9 cellular contexts compared by ENCODE assay signal in genomic region chr17:21573961-21574610, GRCh38.
A peak's percentile ranks its signal among the peaks of the same experiment; 100 is the strongest.
DNase-seq lines count a peak whose midpoint lies in the region; ATAC-seq and TF ChIP-seq lines count a peak whose summit lies in the region.
"Had no signal": no experiment of that assay in that cellular context is flagged by ENCODE, and none has a peak within 500 bp of the region (broad histone marks: within the 10 kb centered on the region; RNA-seq: fewer than 3 reads in every experiment).

No MANE protein-coding gene starts in this region.

- no peaks in the 10 kb centered on the region for H3K36me3 ChIP-seq in ascending aorta

- H3K27me3 ChIP-seq in ascending aorta: no peaks in the 10 kb centered on the region

- no peaks in the 10 kb centered on the region for H3K4me1 ChIP-seq in ascending aorta

- peak; percentile 54 for DNase-seq in activated CD4-positive, CD25-positive, alpha-beta regulatory T cell treated with anti-CD3 and anti-CD28 coated beads, Interleukin-2, amount 50 U/mL, for 72 hours
- no peak for DNase-seq in activated CD4-positive, CD25-positive, alpha-beta regulatory T cell (lab: John Stamatoyannopoulos, UW)
- DNase-seq in ascending aorta (ENCODE audit: low spot score in 2 of 2) (no peak), left colon (peak; percentile 55 to 73), NCI-H1048 (lab: John Stamatoyannopoulos, UW) (no peak), AG08395 (ENCODE audit: low spot score) (no peak)
- peak; percentile 18 for DNase-seq in stimulated activated naive B cell treated with anti-CD40 and anti-IgM and Interleukin-4, amounts not matched to agents 10 μg/mL and 1 μg/mL and 100 μg/mL, for 72 hours

- intact Hi-C loops in ascending aorta (cut with DNase I): no loop called here
- intact Hi-C loops in left colon (cut with DNase I, micrococcal nuclease): no loop called here

- H3K27me3 Mint-ChIP-seq in stimulated activated naive B cell treated with anti-CD40 and anti-IgM and Interleukin-4, amounts not matched to agents 10 μg/mL and 1 μg/mL and 100 μg/mL, for 72 hours: peaks cover 20 to 34% of the 10 kb centered on the region in 2 donors

- TF ChIP-seq CTCF in ascending aorta (IDR thresholded peaks at IDR 0.05): no peak

- ATAC-seq in left colon (peak; percentile 79), GM21526 (IDR thresholded peaks at IDR 0.05; ENCODE audit: low FRiP score, unreplicated experiment) (no peak)
- ATAC-seq in stimulated activated naive B cell treated with anti-CD40 and anti-IgM and Interleukin-4, amounts not matched to agents 10 μg/mL and 1 μg/mL and 100 μg/mL, for 72 hours (replicated peaks): peak; percentile 74 to 81

- no peak overlapping the region for H3K27ac ChIP-seq in ascending aorta
- H3K27ac ChIP-seq: C4-2B had no signal

- H3K4me3 ChIP-seq in ascending aorta: peak overlapping the region; percentile 10 to 60

- peaks cover 0 to 14% of the 10 kb centered on the region in 2 donors for H3K9me3 Mint-ChIP-seq in stimulated activated naive B cell treated with anti-CD40 and anti-IgM and Interleukin-4, amounts not matched to agents 10 μg/mL and 1 μg/mL and 100 μg/mL, for 72 hours

- H3K9me3 ChIP-seq in ascending aorta: no peaks in the 10 kb centered on the region

- H3K36me3 Mint-ChIP-seq in stimulated activated naive B cell treated with anti-CD40 and anti-IgM and Interleukin-4, amounts not matched to agents 10 μg/mL and 1 μg/mL and 100 μg/mL, for 72 hours: peaks cover 0 to 8% of the 10 kb centered on the region in 2 donors

- peak overlapping the region; percentile 45 to 71 for H3K4me3 Mint-ChIP-seq in stimulated activated naive B cell treated with anti-CD40 and anti-IgM and Interleukin-4, amounts not matched to agents 10 μg/mL and 1 μg/mL and 100 μg/mL, for 72 hours

- no peaks in the 10 kb centered on the region for H3K4me1 Mint-ChIP-seq in stimulated activated naive B cell treated with anti-CD40 and anti-IgM and Interleukin-4, amounts not matched to agents 10 μg/mL and 1 μg/mL and 100 μg/mL, for 72 hours

- no peak overlapping the region for H3K27ac Mint-ChIP-seq in stimulated activated naive B cell treated with anti-CD40 and anti-IgM and Interleukin-4, amounts not matched to agents 10 μg/mL and 1 μg/mL and 100 μg/mL, for 72 hours

Comparison
In these comparisons a context has a peak if more than half of its experiments do, and no peak if none do; other contexts are left out.
1. DNase-seq: peak in activated CD4-positive, CD25-positive, alpha-beta regulatory T cell treated with anti-CD3 and anti-CD28 coated beads, Interleukin-2, amount 50 U/mL, for 72 hours (single experiment), left colon (2 of 2) and stimulated activated naive B cell treated with anti-CD40 and anti-IgM and Interleukin-4, amounts not matched to agents 10 μg/mL and 1 μg/mL and 100 μg/mL, for 72 hours (single experiment); none in activated CD4-positive, CD25-positive, alpha-beta regulatory T cell (0 of 4), ascending aorta (0 of 2), NCI-H1048 (single experiment) and AG08395 (single experiment).